ENCODE assay signal across 8 cellular contexts in genomic region chr1:217135987-217136894, GRCh38.
DNase-seq lines count a peak whose midpoint lies in the region; ATAC-seq, FAIRE-seq and TF ChIP-seq lines count a peak whose summit lies in the region.

No MANE protein-coding gene starts in this region.

- H3K4me2 ChIP-seq in endothelial cell of umbilical vein (ENCODE audit: insufficient read depth, low read length), result peak overlapping the region; percentile 36

- no peaks in the 10 kb centered on the region for H3K36me3 ChIP-seq in HUES6 (ENCODE audit: control insufficient read depth, insufficient read depth, low read length)
- H3K36me3 ChIP-seq in endothelial cell of umbilical vein (ENCODE audit: control insufficient read depth in 2 of 2, extremely low read depth in 1 of 2, insufficient read depth in 2 of 2, low read length in 2 of 2), result no peaks in the 10 kb centered on the region
- no peaks in the 10 kb centered on the region for H3K36me3 ChIP-seq in neuron (ENCODE audit: insufficient read depth, low read length)

- no TSS peak for BruUV-seq in endothelial cell of umbilical vein (replicated peaks; lab: Mats Ljungman, UMichigan)

- no peaks in the 10 kb centered on the region for H4K20me1 ChIP-seq in endothelial cell of umbilical vein (replicated peaks; ENCODE audit: control insufficient read depth, extremely low read depth, insufficient read depth, low read length)

- TF ChIP-seq POLR2A in endothelial cell of umbilical vein (IDR thresholded peaks at IDR 0.05; ENCODE audit: low read depth, low read length), result no peak
- no peak for TF ChIP-seq POLR2A in GM12892 (IDR thresholded peaks at IDR 0.05; ENCODE audit: low read depth, low read length)

- no peaks in the 10 kb centered on the region for H3K9me1 ChIP-seq in endothelial cell of umbilical vein (replicated peaks; ENCODE audit: control insufficient read depth, extremely low read depth, insufficient read depth, low read length)

- H3K9me3 ChIP-seq in HUES6 (ENCODE audit: control insufficient read depth, insufficient read depth, low read depth, low read length) (no peaks in the 10 kb centered on the region), endothelial cell of umbilical vein (replicated peaks; ENCODE audit: control insufficient read depth, insufficient read depth, low read length) (no peaks in the 10 kb centered on the region), neuron (ENCODE audit: low read length) (peaks cover 2% of the 10 kb centered on the region)

- dilution Hi-C loops in endothelial cell of umbilical vein (cut with MboI; ENCODE audit: extremely low pct_ligation_motif_present, low sequenced_read_pairs), result no loop called here

- peak overlapping the region; percentile 52 for H3K4me3 ChIP-seq in HUES6 (ENCODE audit: low read depth, low read length)
- H3K4me3 ChIP-seq in endothelial cell of umbilical vein (replicated peaks in 1 of 3; ENCODE audit: insufficient read depth in 1 of 3, low read depth in 1 of 3, low read length in 3 of 3), result no peak overlapping the region
- H3K4me3 ChIP-seq in neuron (ENCODE audit: low read length), result peak overlapping the region; percentile 69

- H3K4me1 ChIP-seq in HUES6 (ENCODE audit: control insufficient read depth, insufficient read depth, low read length) (peaks cover 42% of the 10 kb centered on the region), endothelial cell of umbilical vein (ENCODE audit: control insufficient read depth, extremely low read depth, insufficient read depth, low read length) (no peaks in the 10 kb centered on the region), neuron (ENCODE audit: insufficient read depth, low read length) (peaks cover 46% of the 10 kb centered on the region)

- H3K79me2 ChIP-seq in endothelial cell of umbilical vein (ENCODE audit: control insufficient read depth, insufficient read depth, low read length), result no peaks in the 10 kb centered on the region

- H3K27ac ChIP-seq in HUES6 (ENCODE audit: low read depth, low read length), result no peak overlapping the region
- H3K27ac ChIP-seq in endothelial cell of umbilical vein (ENCODE audit: insufficient read depth, low read depth, low read length), result no peak overlapping the region

- H2AFZ ChIP-seq in endothelial cell of umbilical vein (ENCODE audit: low read depth, low read length) (no peak overlapping the region), neuron (ENCODE audit: low read depth, low read length) (peak overlapping the region; percentile 95)

- DNase-seq in COLO668 (lab: John Stamatoyannopoulos, UW; ENCODE audit: unreplicated experiment), result peak; percentile 64
- DNase-seq in endothelial cell of umbilical vein (ENCODE audit: low read depth, low spot score), result no peak
- DNase-seq in kidney tubule cell (ENCODE audit: low spot score), result no peak
- DNase-seq in left colon, result no peak
- no peak for DNase-seq in GM12892 (ENCODE audit: insufficient read length)

- intact Hi-C loops in endothelial cell of umbilical vein (cut with micrococcal nuclease) (loop anchor here (10.0 kb wide), 1 partner anchor 529 kb away; no protein-coding TSS in a partner anchor), left colon (cut with DNase I, micrococcal nuclease) (no loop called here)

- CTCF ChIA-PET in endothelial cell of umbilical vein (lab: Charles Lee), result no interaction called here

- H3K27me3 ChIP-seq in HUES6 (ENCODE audit: control insufficient read depth, insufficient read depth, low read length) (peaks cover 100% of the 10 kb centered on the region), endothelial cell of umbilical vein (ENCODE audit: control insufficient read depth in 2 of 2, insufficient read depth in 2 of 2, low read length in 2 of 2) (peaks cover 55 to 79% of the 10 kb centered on the region in 2 experiments), neuron (ENCODE audit: insufficient read depth, low read length) (peaks cover 95% of the 10 kb centered on the region)

- H3K9ac ChIP-seq in HUES6 (ENCODE audit: low read length) (peak overlapping the region; percentile 0), endothelial cell of umbilical vein (replicated peaks; ENCODE audit: extremely low read depth, insufficient read depth, low read length) (no peak overlapping the region)

- no peak for FAIRE-seq in endothelial cell of umbilical vein (lab: Jason Lieb, UNC)
- no peak for FAIRE-seq in GM12892 (lab: Jason Lieb, UNC)

- no peak for ATAC-seq in left colon
- ATAC-seq in HG03457 (IDR thresholded peaks at IDR 0.05; ENCODE audit: unreplicated experiment), result no peak

- POLR2A ChIA-PET in endothelial cell of umbilical vein (lab: Charles Lee), result no interaction called here

- TF ChIP-seq CTCF in endothelial cell of umbilical vein (IDR thresholded peaks at IDR 0.05; ENCODE audit: extremely low read depth in 1 of 2, insufficient read depth in 1 of 2, low read depth in 1 of 2, low read length in 2 of 2), result no peak

TF ChIP-seq in endothelial cell of umbilical vein, 7 proteins besides CTCF, POLR2A, EP300 and RAD21:
- TF ChIP-seq EZH2 (IDR thresholded peaks at IDR 0.05; ENCODE audit: borderline replicate concordance, low read depth, low read length, severe bottlenecking) (peak; percentile 39), GATA2 (IDR thresholded peaks at IDR 0.05; ENCODE audit: insufficient read depth, insufficient read length, low read depth, low read length) (no peak)
- TF ChIP-seq, protein P1, sequence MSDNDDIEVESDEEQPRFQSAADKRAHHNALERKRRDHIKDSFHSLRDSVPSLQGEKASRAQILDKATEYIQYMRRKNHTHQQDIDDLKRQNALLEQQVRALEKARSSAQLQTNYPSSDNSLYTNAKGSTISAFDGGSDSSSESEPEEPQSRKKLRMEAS (IDR thresholded peaks at IDR 0.05; ENCODE audit: insufficient read depth, insufficient read length), result no peak

Comparison
In these comparisons a context has a peak if more than half of its experiments do, and no peak if none do; other contexts are left out.
1. H3K4me3 ChIP-seq: peak in HUES6 (single experiment) and neuron (single experiment); none in endothelial cell of umbilical vein (0 of 3).